In the genomic region with DNA sequence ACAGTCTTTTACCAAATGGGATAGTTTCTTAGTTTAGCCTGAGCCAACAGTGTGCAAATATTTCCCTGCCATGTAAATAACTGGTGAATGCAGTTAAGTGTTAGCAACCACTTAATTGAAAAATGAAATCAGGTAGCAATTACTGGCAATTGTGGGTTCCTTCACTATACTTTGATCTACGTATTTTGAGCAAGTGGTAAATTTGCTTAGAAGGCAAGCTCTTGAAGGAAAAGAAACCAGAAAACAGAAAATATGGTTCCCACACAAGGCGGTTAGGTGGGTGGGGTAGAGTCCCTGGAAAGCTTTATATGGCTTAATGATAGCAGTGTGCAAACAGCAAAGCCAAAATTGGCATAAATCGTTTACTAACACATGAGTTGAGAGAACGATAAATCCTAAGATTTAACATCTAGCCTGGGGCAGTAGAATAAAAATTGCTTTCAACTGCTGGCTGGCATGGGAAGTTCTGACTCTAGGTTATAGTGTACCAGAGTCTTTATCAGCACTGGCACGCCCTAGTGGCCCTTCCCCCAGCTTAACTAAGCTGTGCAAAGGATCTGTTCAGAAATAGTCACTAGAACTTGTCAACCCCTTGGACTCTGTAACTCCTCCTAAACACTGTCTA, we compare ENCODE assay signal across 12 cellular contexts. TPM values are rescaled to one million over a fixed set of nuclear protein-coding genes. Genes with fewer than 3 reads are reported as not detected.
"Had no signal": no experiment of that assay in that cellular context is flagged by ENCODE, and none has a peak within 500 bp of the region (broad histone marks: within the 10 kb centered on the region; RNA-seq: fewer than 3 reads in every experiment).

No MANE protein-coding gene starts in this region.

- DNase-seq: activated CD4-positive, alpha-beta T cell treated with anti-CD3 and anti-CD28 coated beads, Interleukin-2, amount 10 ng/mL, durations not matched to agents 24 days and 14 days; activated naive CD4-positive, alpha-beta T cell treated with Interleukin-2 at 50 U/mL for 16 hours; effector CD8-positive, alpha-beta T cell; hypothalamus; stimulated activated CD4-positive, alpha-beta T cell treated with anti-CD3 and anti-CD28 coated beads, Interleukin-15, amount 100 ng/mL, for 24 hours; stimulated activated CD4-positive, alpha-beta T cell treated with anti-CD3 and anti-CD28 coated beads, Interleukin-4, amount 100 ng/mL, for 24 hours; SW 1271 had no signal

- H3K4me3 ChIP-seq: cardiac muscle cell, coronary artery, vagina had no signal

- H3K27ac ChIP-seq: cardiac muscle cell, coronary artery, vagina had no signal

- H3K9me3 ChIP-seq: vagina had no signal

- H3K27me3 ChIP-seq: vagina had no signal

- H3K4me1 ChIP-seq: vagina had no signal

- H3K36me3 ChIP-seq: cardiac muscle cell, vagina had no signal

- ATAC-seq: WTC11 had no signal

RNA-seq across cellular contexts. Expression of a gene that starts 17.0 kb away (rescaled TPM):
- total RNA-seq: activated CD4-positive, alpha-beta T cell treated with anti-CD3 and anti-CD28 coated beads, Interleukin-2, amount 10 ng/mL, durations not matched to agents 24 days and 14 days; activated T-helper 1 cell treated with anti-CD3 and anti-CD28 coated beads, Interleukin-12 subunit alpha, Interleukin-12 subunit beta, Interleukin-2, Interleukin-4 antibody, amounts not matched to agents 30 ng/mL and 10 ng/mL and 1 ng/mL, durations not matched to agents 14 hours and 24 hours and 36 hours; vagina had no signal
